In genomic region chr16:75252946-75253911, GRCh38 we compare ENCODE assay signal across 9 cellular contexts. TPM values are rescaled to one million over a fixed set of nuclear protein-coding genes. Genes with fewer than 3 reads are reported as not detected.
DNase-seq lines count a peak whose midpoint lies in the region; ATAC-seq and TF ChIP-seq lines count a peak whose summit lies in the region.
"Had no signal": no experiment of that assay in that cellular context is flagged by ENCODE, and none has a peak within 500 bp of the region (broad histone marks: within the 10 kb centered on the region; RNA-seq: fewer than 3 reads in every experiment).

No MANE protein-coding gene starts in this region.

- peaks cover 78 to 86% of the 10 kb centered on the region in 2 donors for H3K4me1 ChIP-seq in thoracic aorta (ENCODE audit: control insufficient read depth in 1 of 2, low read depth in 2 of 2)

- POLR2A ChIA-PET in HEK293T (lab: Yijun Ruan, JAX), result no interaction called here

- H3K27ac ChIP-seq in coronary artery (peak overlapping the region; percentile 94 to 98), thoracic aorta (peak overlapping the region; percentile 96)

- H3K36me3 ChIP-seq in thoracic aorta, result no peaks in the 10 kb centered on the region

- DNase-seq in HT1080 (ENCODE audit: low read depth), result peak; percentile 54
- DNase-seq in coronary artery (ENCODE audit: low spot score), result no peak
- peak; percentile 67 for DNase-seq in left kidney (ENCODE audit: low read depth, low spot score)
- no peak for DNase-seq in thoracic aorta (ENCODE audit: low spot score)
- DNase-seq in activated CD8-positive, alpha-beta memory T cell treated with anti-CD3 and anti-CD28 coated beads for 24 hours, result no peak
- no peak for DNase-seq in inferior parietal cortex (ENCODE audit: extremely low spot score)
- no peak for DNase-seq in HEK293T (ENCODE audit: extremely low spot score)
- DNase-seq: stimulated activated naive CD4-positive, alpha-beta T cell treated with Interleukin-2 at 50 U/mL for 16 hours had no signal

- H3K4me3 ChIP-seq in coronary artery (peak overlapping the region; percentile 39), thoracic aorta (peak overlapping the region; percentile 63)

- no peak for TF ChIP-seq CTCF in coronary artery (IDR thresholded peaks at IDR 0.05)
- TF ChIP-seq CTCF in thoracic aorta (IDR thresholded peaks at IDR 0.05), result no peak

- no peaks in the 10 kb centered on the region for H3K9me3 ChIP-seq in thoracic aorta

- no peaks in the 10 kb centered on the region for H3K27me3 ChIP-seq in thoracic aorta (replicated peaks; ENCODE audit: insufficient read depth)

- no peak for ATAC-seq in thoracic aorta (ENCODE audit: insufficient number of reproducible peaks, low FRiP score, low read depth)
- no peak for ATAC-seq in GM18519 (IDR thresholded peaks at IDR 0.05; ENCODE audit: low FRiP score, unreplicated experiment)

- CTCF ChIA-PET in HEK293T (lab: Yijun Ruan, JAX), result interaction anchor here (0.6 kb wide), 1 partner anchor 75 kb away, joined by 6 read pairs; no protein-coding TSS in a partner anchor

TF ChIP-seq in HEK293T, 16 proteins besides CTCF, POLR2A, EP300 and RAD21:
- TF ChIP-seq HDGF (IDR thresholded peaks at IDR 0.05; ENCODE audit: borderline replicate concordance) (no peak), PKNOX1 (IDR thresholded peaks at IDR 0.05) (no peak), FOXM1 (IDR thresholded peaks at IDR 0.05; ENCODE audit: borderline replicate concordance) (no peak), ELF4 (IDR thresholded peaks at IDR 0.05) (no peak), SUZ12 (IDR thresholded peaks at IDR 0.05) (no peak), NFRKB (IDR thresholded peaks at IDR 0.05) (no peak), CTBP1 (IDR thresholded peaks at IDR 0.05; ENCODE audit: borderline replicate concordance) (no peak), TARDBP (IDR thresholded peaks at IDR 0.05) (no peak), FOXK2 (IDR thresholded peaks at IDR 0.05) (no peak), ZNF384 (IDR thresholded peaks at IDR 0.05) (no peak), SP1 (IDR thresholded peaks at IDR 0.05) (no peak), LEF1 (IDR thresholded peaks at IDR 0.05; ENCODE audit: borderline replicate concordance) (no peak), FOXA1 (IDR thresholded peaks at IDR 0.05) (no peak), L3MBTL2 (conservative IDR thresholded peaks at IDR 0.05) (no peak)
TF ChIP-seq in HEK293T: peak in this region for 0.

RNA-seq across cellular contexts. Expression of gene BCAR1, which starts 1.8 kb away (rescaled TPM):
- total RNA-seq in HT1080 (2014; rRNA removed; shearing (Covaris generic)), result 81.0 and 92.8 TPM in 2 replicates
- polyA plus RNA-seq in HT1080 (2015; cell fraction: cytosol; rRNA removed), result 55.0 and 60.8 TPM in 2 replicates
- 68.5 and 82.8 TPM in 2 replicates for polyA plus RNA-seq in HT1080 (2015; cell fraction: nucleus; rRNA removed)
- 100 to 1,000 TPM; 116 to 166 TPM for total RNA-seq in thoracic aorta

RNA-seq across cellular contexts. Expression of gene CTRB1, which starts 34.4 kb away (rescaled TPM):
- total RNA-seq in HT1080 (2014; rRNA removed; shearing (Covaris generic)), result not detected in 2 replicates
- not detected in 2 replicates for polyA plus RNA-seq in HT1080 (2015; cell fraction: cytosol; rRNA removed)
- not detected in 2 replicates for polyA plus RNA-seq in HT1080 (2015; cell fraction: nucleus; rRNA removed)
- total RNA-seq in thoracic aorta, result 1 to 10 TPM; 4.9 to 9.3 TPM

RNA-seq across cellular contexts. Expression of gene CTRB2, which starts 46.3 kb away (rescaled TPM):
- total RNA-seq in HT1080 (2014; rRNA removed; shearing (Covaris generic)), result not detected in 2 replicates
- polyA plus RNA-seq in HT1080 (2015; cell fraction: cytosol; rRNA removed), result not detected in 2 replicates
- polyA plus RNA-seq in HT1080 (2015; cell fraction: nucleus; rRNA removed), result not detected in 2 replicates
- total RNA-seq in thoracic aorta, result 10 to 100 TPM; 12.5 TPM

Comparison
In these comparisons a context has a peak if more than half of its experiments do, and no peak if none do; other contexts are left out.
1. DNase-seq: peak in HT1080 (single experiment) and left kidney (single experiment); none in coronary artery (single experiment), thoracic aorta (single experiment), activated CD8-positive, alpha-beta memory T cell treated with anti-CD3 and anti-CD28 coated beads for 24 hours (single experiment), inferior parietal cortex (single experiment) and HEK293T (single experiment).
2. RNA of gene CTRB2, which starts 46.3 kb away (total RNA-seq): 12.5 TPM in thoracic aorta; not detected in HT1080; every median in the first group is over 10 times any median in the second.